In the genomic region with DNA sequence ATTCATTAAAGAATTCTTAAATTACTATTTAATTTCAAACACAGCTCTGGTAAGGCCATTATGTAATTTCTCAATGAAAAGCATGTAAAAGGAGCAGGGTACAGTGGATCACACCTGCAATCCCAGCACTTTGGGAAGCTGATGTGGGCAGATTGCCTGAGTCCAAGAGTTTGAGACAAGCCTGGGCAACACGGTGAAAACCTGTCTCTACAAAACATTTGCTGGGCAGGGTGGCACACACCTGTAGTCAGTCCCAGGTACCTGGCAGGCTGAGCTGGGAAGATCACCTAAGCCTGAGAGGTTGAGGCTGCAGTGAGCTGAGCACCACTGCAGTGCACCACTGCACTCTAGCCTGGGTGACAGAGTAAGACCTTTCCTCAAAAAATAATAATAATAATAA, we compare ENCODE assay signal across 1 cellular context.
TF ChIP-seq lines count a peak whose summit lies in the region.

No MANE protein-coding gene starts in this region.

TF ChIP-seq in HepG2, 621 proteins besides CTCF, POLR2A, EP300 and RAD21:
- no peak for TF ChIP-seq FOSL2 (CRISPR knock-in tag; IDR thresholded peaks at IDR 0.05)
- TF ChIP-seq SETDB1 (CRISPR knock-in tag; IDR thresholded peaks at IDR 0.05; ENCODE audit: borderline replicate concordance): no peak
- no peak for TF ChIP-seq ZHX2 (IDR thresholded peaks at IDR 0.05; ENCODE audit: low read depth)
- TF ChIP-seq ZHX2 (CRISPR knock-in tag; IDR thresholded peaks at IDR 0.05; ENCODE audit: borderline replicate concordance): no peak
- TF ChIP-seq STAG1 (CRISPR knock-in tag; IDR thresholded peaks at IDR 0.05): no peak
- no peak for TF ChIP-seq TEAD2 (CRISPR knock-in tag; IDR thresholded peaks at IDR 0.05)
- no peak for TF ChIP-seq NR2F1 (CRISPR knock-in tag; IDR thresholded peaks at IDR 0.05)
- no peak for TF ChIP-seq ZNF737 (CRISPR knock-in tag; IDR thresholded peaks at IDR 0.05; ENCODE audit: borderline replicate concordance)
